ENCODE assay signal across 24 cellular contexts in genomic region chr20:50256577-50256976, GRCh38.
DNase-seq lines count a peak whose midpoint lies in the region; ATAC-seq, FAIRE-seq and TF ChIP-seq lines count a peak whose summit lies in the region.
"Had no signal": no experiment of that assay in that cellular context is flagged by ENCODE, and none has a peak within 500 bp of the region (broad histone marks: within the 10 kb centered on the region; RNA-seq: fewer than 3 reads in every experiment).

No MANE protein-coding gene starts in this region.

- H3K9ac ChIP-seq in K562 (ENCODE audit: insufficient read depth in 1 of 2, low read depth in 2 of 2, low read length in 2 of 2) = peak overlapping the region in 1 of 2 experiments; percentile 14; a peak in 1 of 4 replicates

- peak; percentile 14 for TF ChIP-seq CTCF in Calu3 (IDR thresholded peaks at IDR 0.05; ENCODE audit: unreplicated experiment)
- no peak for TF ChIP-seq CTCF in K562 (IDR thresholded peaks at IDR 0.05 in 2 of 3, conservative IDR thresholded peaks at IDR 0.05 in 1 of 3; ENCODE audit: insufficient read depth in 2 of 3, low read depth in 1 of 3, low read length in 3 of 3)
- no peak for TF ChIP-seq CTCF in lower lobe of right lung (IDR thresholded peaks at IDR 0.05)
- no peak for TF ChIP-seq CTCF in gastrocnemius medialis (IDR thresholded peaks at IDR 0.05 in 4 of 5, conservative IDR thresholded peaks at IDR 0.05 in 1 of 5)

- H3K27me3 ChIP-seq in K562 (ENCODE audit: control insufficient read depth in 2 of 2, insufficient read depth in 2 of 2, low read length in 2 of 2) = no peaks in the 10 kb centered on the region
- no peaks in the 10 kb centered on the region for H3K27me3 ChIP-seq in lower lobe of right lung (ENCODE audit: low read depth)
- no peaks in the 10 kb centered on the region for H3K27me3 ChIP-seq in gastrocnemius medialis
- H3K27me3 ChIP-seq: gastroesophageal sphincter, testis had no signal

- in situ Hi-C loops in K562 (cut with MboI) (no loop called here), gastrocnemius medialis (cut with MboI; ENCODE audit: low sequenced_read_pairs in 4 of 4) (no loop called here)

- no peaks in the 10 kb centered on the region for H3K9me3 Mint-ChIP-seq in Calu3 (ENCODE audit: low read depth, unreplicated experiment)
- H3K9me3 Mint-ChIP-seq: mesothelial cell of epicardium; natural killer cell; stimulated activated memory B cell treated with anti-CD40 and anti-IgM and Interleukin-4, amounts not matched to agents 10 μg/mL and 1 μg/mL and 100 μg/mL, for 72 hours had no signal

- POLR2A ChIA-PET in K562 (lab: Yijun Ruan, JAX) = no interaction called here

- peaks cover 4% of the 10 kb centered on the region for H3K36me3 Mint-ChIP-seq in Calu3 (ENCODE audit: insufficient read depth, unreplicated experiment)
- H3K36me3 Mint-ChIP-seq: mesothelial cell of epicardium; natural killer cell; stimulated activated memory B cell treated with anti-CD40 and anti-IgM and Interleukin-4, amounts not matched to agents 10 μg/mL and 1 μg/mL and 100 μg/mL, for 72 hours had no signal

- BruUV-seq in Calu3 (replicated peaks; lab: Mats Ljungman, UMichigan) (no TSS peak), K562 (replicated peaks; lab: Mats Ljungman, UMichigan) (no TSS peak)

- no peak overlapping the region for H3K27ac Mint-ChIP-seq in Calu3 (ENCODE audit: unreplicated experiment)
- H3K27ac Mint-ChIP-seq: mesothelial cell of epicardium; natural killer cell; stimulated activated memory B cell treated with anti-CD40 and anti-IgM and Interleukin-4, amounts not matched to agents 10 μg/mL and 1 μg/mL and 100 μg/mL, for 72 hours had no signal

- no peak for TF ChIP-seq RAD21 in K562 (CRISPR knock-in tag; conservative IDR thresholded peaks at IDR 0.05 in 1 of 2, IDR thresholded peaks at IDR 0.05 in 1 of 2)

- no peaks in the 10 kb centered on the region for H4K20me1 ChIP-seq in K562 (replicated peaks; ENCODE audit: control insufficient read depth, insufficient read depth, low read length)

- no peak for FAIRE-seq in K562 (lab: Jason Lieb, UNC)
- FAIRE-seq: bronchial epithelial cell had no signal

- no peak overlapping the region for H3K4me3 Mint-ChIP-seq in Calu3 (ENCODE audit: low read depth, unreplicated experiment)
- H3K4me3 Mint-ChIP-seq: mesothelial cell of epicardium; natural killer cell; stimulated activated memory B cell treated with anti-CD40 and anti-IgM and Interleukin-4, amounts not matched to agents 10 μg/mL and 1 μg/mL and 100 μg/mL, for 72 hours had no signal

- no peaks in the 10 kb centered on the region for H3K9me1 ChIP-seq in K562 (ENCODE audit: control insufficient read depth, insufficient read depth, low read length)

- H3K4me3 ChIP-seq in K562 (no peak overlapping the region), lower lobe of right lung (no peak overlapping the region), gastrocnemius medialis (no peak overlapping the region)
- H3K4me3 ChIP-seq: gastroesophageal sphincter, testis had no signal

- H3K4me1 Mint-ChIP-seq in Calu3 (ENCODE audit: low read depth, unreplicated experiment) = peaks cover 61% of the 10 kb centered on the region
- H3K4me1 Mint-ChIP-seq: stimulated activated memory B cell treated with anti-CD40 and anti-IgM and Interleukin-4, amounts not matched to agents 10 μg/mL and 1 μg/mL and 100 μg/mL, for 72 hours had no signal

- H2AFZ ChIP-seq in K562 (ENCODE audit: low read depth, low read length) = peak overlapping the region; percentile 82

- no peaks in the 10 kb centered on the region for H3K27me3 Mint-ChIP-seq in Calu3 (ENCODE audit: unreplicated experiment)

- CTCF ChIA-PET in Calu3 (lab: Charles Lee) (interaction anchor here (0.6 to 2.5 kb wide), 5 partner anchors 11 to 313 kb away, joined by 3 to 6 read pairs (median 4); partner anchors contain the start of gene CEBPB), K562 (lab: Yijun Ruan, JAX; ENCODE audit: low intra/inter-chr PET ratio) (no interaction called here)

- H3K9me3 ChIP-seq in K562 (replicated peaks; ENCODE audit: control insufficient read depth, insufficient read depth, low read depth, low read length) = no peaks in the 10 kb centered on the region
- no peaks in the 10 kb centered on the region for H3K9me3 ChIP-seq in lower lobe of right lung
- H3K9me3 ChIP-seq in gastrocnemius medialis = no peaks in the 10 kb centered on the region
- H3K9me3 ChIP-seq: gastroesophageal sphincter, testis had no signal

- H3K4me2 ChIP-seq in K562 (ENCODE audit: insufficient read depth, low read length) = no peak overlapping the region

- TF ChIP-seq EP300 in K562 (IDR thresholded peaks at IDR 0.05; ENCODE audit: low read length) = no peak

- H3K27ac ChIP-seq in K562 (ENCODE audit: extremely low read depth, low read depth, low read length) (no peak overlapping the region), lower lobe of right lung (no peak overlapping the region), gastrocnemius medialis (no peak overlapping the region)
- H3K27ac ChIP-seq: epithelial cell of prostate, gastroesophageal sphincter, testis, VCaP had no signal

- no peak for TF ChIP-seq POLR2A in K562 (conservative IDR thresholded peaks at IDR 0.05)
- no peak for TF ChIP-seq POLR2A in gastrocnemius medialis (IDR thresholded peaks at IDR 0.05)

- H3K36me3 ChIP-seq in K562 (ENCODE audit: control insufficient read depth, insufficient read depth, low read length) (no peaks in the 10 kb centered on the region), lower lobe of right lung (no peaks in the 10 kb centered on the region), gastrocnemius medialis (no peaks in the 10 kb centered on the region)
- H3K36me3 ChIP-seq: gastroesophageal sphincter had no signal

- intact Hi-C loops in Calu3 (cut with micrococcal nuclease; ENCODE audit: unreplicated experiment) = no loop called here
- intact Hi-C loops in K562 (cut with micrococcal nuclease) = no loop called here
- intact Hi-C loops in lower lobe of right lung (cut with DNase I) = no loop called here
- intact Hi-C loops in gastrocnemius medialis (cut with DNase I; ENCODE audit: low total_unique reads) = loop anchor here (5.0 kb wide), 1 partner anchor 91 kb away; no protein-coding TSS in a partner anchor

- DNase-seq in Calu3 (peak; percentile 56), HT1080 (ENCODE audit: low read depth) (peak; percentile 31), K562 (ENCODE audit: extremely low read depth in 1 of 4, low spot score in 3 of 4) (peak in 2 of 4 experiments; percentile 31 to 35), lower lobe of right lung (peak; percentile 23), gastrocnemius medialis (no peak)
- DNase-seq in activated CD4-positive, alpha-beta T cell treated with anti-CD3 and anti-CD28 coated beads, Interleukin-2, amount 50 U/mL, for 48 hours = no peak
- no peak for DNase-seq in activated naive CD4-positive, alpha-beta T cell (lab: John Stamatoyannopoulos, UW)
- DNase-seq: activated effector memory CD4-positive, alpha-beta T cell treated with anti-CD3 and anti-CD28 coated beads, Interleukin-2, amount 50 U/mL, for 16 hours; dermis blood vessel endothelial cell; DMS53; HCEC 1CT; natural killer cell; NCI-H1436; NCI-H2171 treated with DMSO at 0.1 percent for 48 hours; OCI-M1; T-helper 2 cell; testis had no signal

- WGBS in K562 (ENCODE audit: insufficient coverage, low coverage, missing lambda C conversion rate) = 42% methylated on average over 6 of the region's 6 CpGs

- peak; percentile 68 for ATAC-seq in K562
- no peak for ATAC-seq in lower lobe of right lung
- ATAC-seq in GM19452 (IDR thresholded peaks at IDR 0.05; ENCODE audit: unreplicated experiment) = no peak
- ATAC-seq in gastrocnemius medialis = no peak
- ATAC-seq: gastroesophageal sphincter; natural killer cell; stimulated activated memory B cell treated with anti-CD40 and anti-IgM and Interleukin-4, amounts not matched to agents 10 μg/mL and 1 μg/mL and 100 μg/mL, for 72 hours had no signal

- H3K4me1 ChIP-seq in K562 (replicated peaks in 1 of 2; ENCODE audit: control insufficient read depth in 2 of 2, insufficient read depth in 2 of 2, low read length in 2 of 2) = peaks cover 26 to 27% of the 10 kb centered on the region in 2 experiments
- H3K4me1 ChIP-seq in lower lobe of right lung = peaks cover 25% of the 10 kb centered on the region
- peaks cover 0 to 6% of the 10 kb centered on the region in 2 donors for H3K4me1 ChIP-seq in gastrocnemius medialis

- H3K79me2 ChIP-seq in K562 (ENCODE audit: control insufficient read depth, insufficient read depth, low read length) = no peaks in the 10 kb centered on the region

TF ChIP-seq in K562, 482 proteins besides CTCF, POLR2A, EP300 and RAD21 (continues in another document):
- TF ChIP-seq ATF4 (CRISPR knock-in tag; IDR thresholded peaks at IDR 0.05) (no peak), ZNF740 (CRISPR knock-in tag; IDR thresholded peaks at IDR 0.05) (peak; percentile 79), ZNF740 (tag; IDR thresholded peaks at IDR 0.05) (0 out of 4 replicates have a peak, but pooled peaks of 1 of the 2 experiments have one; percentile 24), HMG20A (CRISPR knock-in tag; conservative IDR thresholded peaks at IDR 0.05) (no peak), SPI1 (IDR thresholded peaks at IDR 0.05; ENCODE audit: borderline replicate concordance, low read depth, low read length) (0 out of 2 replicates have a peak, but pooled peaks have one; percentile 32)

Comparison
In these comparisons a context has a peak if more than half of its experiments do, and no peak if none do; other contexts are left out.
1. DNase-seq: peak in Calu3 (single experiment), HT1080 (single experiment) and lower lobe of right lung (single experiment); none in activated CD4-positive, alpha-beta T cell treated with anti-CD3 and anti-CD28 coated beads, Interleukin-2, amount 50 U/mL, for 48 hours (0 of 2), activated naive CD4-positive, alpha-beta T cell (0 of 4) and gastrocnemius medialis (0 of 2).